In genomic region chr3:62365311-62366092, GRCh38 we compare ENCODE assay signal across 19 cellular contexts. TPM values are rescaled to one million over a fixed set of nuclear protein-coding genes. Genes with fewer than 3 reads are reported as not detected.
DNase-seq lines count a peak whose midpoint lies in the region; ATAC-seq, FAIRE-seq and TF ChIP-seq lines count a peak whose summit lies in the region.
"Had no signal": no experiment of that assay in that cellular context is flagged by ENCODE, and none has a peak within 500 bp of the region (broad histone marks: within the 10 kb centered on the region; RNA-seq: fewer than 3 reads in every experiment).

No MANE protein-coding gene starts in this region.

- TF ChIP-seq POLR2A in tibial nerve (IDR thresholded peaks at IDR 0.05) = no peak

- no peak for ATAC-seq in pancreas
- ATAC-seq: A549, HepG2 had no signal

- WGBS in pancreas, 2 donors = 37 to 48% methylated on average over 17 of the region's 17 CpGs
- 22 to 23% methylated on average over 17 of the region's 17 CpGs for WGBS in tibial nerve, 2 donors

- TF ChIP-seq CTCF in pancreas (IDR thresholded peaks at IDR 0.05) = no peak
- TF ChIP-seq CTCF in tibial nerve (IDR thresholded peaks at IDR 0.05) = no peak

- TF ChIP-seq EP300 in tibial nerve (IDR thresholded peaks at IDR 0.05) = no peak

- H3K9ac ChIP-seq in NT2/D1 (ENCODE audit: insufficient read length, low read depth) (peak overlapping the region; percentile 39), iPS-20b (ENCODE audit: low read depth, low read length) (no peak overlapping the region)
- H3K9ac ChIP-seq: KMS-11 had no signal

- no peak for FAIRE-seq in pancreas (lab: Jason Lieb, UNC)
- FAIRE-seq: A549, HepG2 had no signal

- H3K27ac ChIP-seq in iPS-20b (ENCODE audit: low read length) (no peak overlapping the region), pancreas (no peak overlapping the region), tibial nerve (no peak overlapping the region)
- H3K27ac ChIP-seq: A549, C4-2B, KMS-11 had no signal

- DNase-seq in Ammon's horn (ENCODE audit: low spot score) (peak; percentile 59), H7 (peak; percentile 18), NT2/D1 (ENCODE audit: low read depth, low spot score) (no peak), pancreas (no peak), HuH-7 (ENCODE audit: low spot score) (no peak), tibial nerve (ENCODE audit: low spot score in 2 of 2) (no peak), CD1c-positive myeloid dendritic cell (ENCODE audit: extremely low spot score) (no peak)
- DNase-seq: NCI-H1694 treated with DMSO at 0.1 percent for 48 hours, NCI-H2107, NCI-H345, NCI-H774, SW 1271 had no signal

- H3K9me3 ChIP-seq in NT2/D1 (ENCODE audit: insufficient read depth, low read length) (no peaks in the 10 kb centered on the region; the same call in 1 of the 2 replicates), iPS-20b (ENCODE audit: insufficient read depth, low read depth, low read length) (no peaks in the 10 kb centered on the region), pancreas (no peaks in the 10 kb centered on the region), tibial nerve (no peaks in the 10 kb centered on the region)
- H3K9me3 ChIP-seq: A549 had no signal

- H3K4me1 ChIP-seq in NT2/D1 (ENCODE audit: insufficient read depth, insufficient read length) (peaks cover 17% of the 10 kb centered on the region), iPS-20b (ENCODE audit: insufficient read depth, low read length) (peaks cover 32% of the 10 kb centered on the region; the same call in 1 of the 2 replicates), pancreas (peaks cover 0 to 5% (median 0%) of the 10 kb centered on the region in 3 donors), tibial nerve (peaks cover 0 to 31% (median 17%) of the 10 kb centered on the region in 4 donors)

- H3K27me3 ChIP-seq in H7 (ENCODE audit: control insufficient read depth, insufficient read depth, low read length) (peaks cover 66% of the 10 kb centered on the region), NT2/D1 (ENCODE audit: insufficient read depth, insufficient read length) (peaks cover 84% of the 10 kb centered on the region), iPS-20b (ENCODE audit: insufficient read depth, low read length) (peaks cover 95% of the 10 kb centered on the region), pancreas (peaks cover 0 to 32% (median 11%) of the 10 kb centered on the region in 4 donors), tibial nerve (peaks cover 10 to 66% of the 10 kb centered on the region in 2 donors)

- H3K36me3 ChIP-seq in H7 (replicated peaks; ENCODE audit: control insufficient read depth, insufficient read depth, low read length) = no peaks in the 10 kb centered on the region
- H3K36me3 ChIP-seq in NT2/D1 (ENCODE audit: insufficient read depth, insufficient read length, low read length) = no peaks in the 10 kb centered on the region
- H3K36me3 ChIP-seq in iPS-20b (ENCODE audit: insufficient read depth, low read depth, low read length) = no peaks in the 10 kb centered on the region
- H3K36me3 ChIP-seq in pancreas = no peaks in the 10 kb centered on the region
- no peaks in the 10 kb centered on the region for H3K36me3 ChIP-seq in tibial nerve

- intact Hi-C loops in pancreas (cut with DNase I) = no loop called here

- H3K4me3 ChIP-seq in H7 (ENCODE audit: insufficient read depth, low read depth, low read length) = peak overlapping the region; percentile 18
- H3K4me3 ChIP-seq in NT2/D1 (ENCODE audit: insufficient read length, low read depth) = no peak overlapping the region
- H3K4me3 ChIP-seq in iPS-20b (ENCODE audit: low read length) = peak overlapping the region; percentile 54
- no peak overlapping the region for H3K4me3 ChIP-seq in pancreas
- H3K4me3 ChIP-seq in tibial nerve = no peak overlapping the region
- H3K4me3 ChIP-seq: A549 had no signal

RNA-seq across cellular contexts. Expression of gene FEZF2, which starts 7.8 kb away (rescaled TPM):
- 0.14 TPM in 1 of 2 replicates, not detected in the other for total RNA-seq in H7 (2014; rRNA removed; shearing (Covaris generic))
- not detected for total RNA-seq in pancreas
- under 1 TPM in 1 of 2 donors, not detected in 1; 0.12 TPM for polyA plus RNA-seq in pancreas
- not detected for total RNA-seq in tibial nerve
- total RNA-seq: HepG2, M059J, SK-MEL-5 had no signal
- polyA plus RNA-seq: A549, HepG2 had no signal

Comparison
In these comparisons a context has a peak if more than half of its experiments do, and no peak if none do; other contexts are left out.
1. DNase-seq: peak in Ammon's horn (single experiment) and H7 (single experiment); none in NT2/D1 (single experiment), pancreas (0 of 6), HuH-7 (single experiment), tibial nerve (0 of 2) and CD1c-positive myeloid dendritic cell (single experiment).
2. H3K4me3 ChIP-seq: peak in H7 (single experiment) and iPS-20b (single experiment); none in NT2/D1 (single experiment), pancreas (0 of 4) and tibial nerve (0 of 4).